Comparison of ENCODE assay signal across 17 cellular contexts in genomic region chr11:116969694-116970093, GRCh38.
DNase-seq lines count a peak whose midpoint lies in the region; ATAC-seq and TF ChIP-seq lines count a peak whose summit lies in the region.
"Had no signal": no experiment of that assay in that cellular context is flagged by ENCODE, and none has a peak within 500 bp of the region (broad histone marks: within the 10 kb centered on the region; RNA-seq: fewer than 3 reads in every experiment).

No MANE protein-coding gene starts in this region.

- WGBS in endodermal cell (ENCODE audit: insufficient coverage in 1 of 2, insufficient read length in 1 of 2), 2 experiments, result 85 to 91% methylated on average over 2 of the region's 2 CpGs

- H3K27ac Mint-ChIP-seq in CD8-positive, alpha-beta memory T cell, result peak overlapping the region; percentile 23 to 86 (median 68)
- peak overlapping the region; percentile 45 for H3K27ac Mint-ChIP-seq in endodermal cell
- peak overlapping the region; percentile 85 for H3K27ac Mint-ChIP-seq in nephron progenitor cell
- H3K27ac Mint-ChIP-seq: CD8-positive, alpha-beta T cell; HFFc6 had no signal

- no peak overlapping the region for H3K4me3 ChIP-seq in CD8-positive, alpha-beta memory T cell (ENCODE audit: low read length)
- no peak overlapping the region for H3K4me3 ChIP-seq in HUES48 (ENCODE audit: low read depth, low read length)
- H3K4me3 ChIP-seq in endodermal cell (ENCODE audit: low read length), result no peak overlapping the region
- H3K4me3 ChIP-seq: BLaER1, SJCRH30 had no signal

- H3K4me1 ChIP-seq in CD8-positive, alpha-beta memory T cell (ENCODE audit: insufficient read depth, low read length), result no peaks in the 10 kb centered on the region
- peaks cover 22% of the 10 kb centered on the region for H3K4me1 ChIP-seq in HUES48 (ENCODE audit: control insufficient read depth, insufficient read depth, low read length)
- peaks cover 3% of the 10 kb centered on the region for H3K4me1 ChIP-seq in endodermal cell (ENCODE audit: control insufficient read depth, insufficient read depth, low read length)
- H3K4me1 ChIP-seq: SJCRH30 had no signal

- no peaks in the 10 kb centered on the region for H3K9me3 ChIP-seq in CD8-positive, alpha-beta memory T cell (ENCODE audit: low read length)
- no peaks in the 10 kb centered on the region for H3K9me3 ChIP-seq in HUES48 (ENCODE audit: control insufficient read depth, insufficient read depth, low read length)
- H3K9me3 ChIP-seq in endodermal cell (ENCODE audit: control insufficient read depth, low read length), result no peaks in the 10 kb centered on the region
- H3K9me3 ChIP-seq: BLaER1, SJCRH30 had no signal

- H3K4me3 Mint-ChIP-seq in CD8-positive, alpha-beta memory T cell, result peak overlapping the region in 1 of 7 donors; percentile 63
- H3K4me3 Mint-ChIP-seq in endodermal cell (no peak overlapping the region), nephron progenitor cell (no peak overlapping the region)
- H3K4me3 Mint-ChIP-seq: CD8-positive, alpha-beta T cell; HFFc6 had no signal

- no peaks in the 10 kb centered on the region for H3K9me3 Mint-ChIP-seq in CD8-positive, alpha-beta memory T cell
- H3K9me3 Mint-ChIP-seq in endodermal cell (no peaks in the 10 kb centered on the region), nephron progenitor cell (no peaks in the 10 kb centered on the region)
- H3K9me3 Mint-ChIP-seq: CD8-positive, alpha-beta T cell; HFFc6 had no signal

- peaks cover 0 to 6% (median 1%) of the 10 kb centered on the region in 3 donors for H3K36me3 Mint-ChIP-seq in CD8-positive, alpha-beta memory T cell
- H3K36me3 Mint-ChIP-seq in endodermal cell (ENCODE audit: low read depth) (peaks cover 2% of the 10 kb centered on the region), nephron progenitor cell (ENCODE audit: low read depth) (peaks cover 4% of the 10 kb centered on the region)

- CTCF ChIA-PET in CD8-positive, alpha-beta memory T cell (lab: Charles Lee), result interaction anchor here (0.8 to 1.3 kb wide), 2 partner anchors 11 to 14 kb away, joined by 3 read pairs; no protein-coding TSS in a partner anchor

- H3K4me1 Mint-ChIP-seq in CD8-positive, alpha-beta memory T cell, result peaks cover 48 to 69% (median 54%) of the 10 kb centered on the region in 3 donors
- peaks cover 30% of the 10 kb centered on the region for H3K4me1 Mint-ChIP-seq in endodermal cell
- no peaks in the 10 kb centered on the region for H3K4me1 Mint-ChIP-seq in nephron progenitor cell

- no peaks in the 10 kb centered on the region for H3K27me3 ChIP-seq in CD8-positive, alpha-beta memory T cell (ENCODE audit: insufficient read depth, low read length, poor library complexity, severe bottlenecking)
- H3K27me3 ChIP-seq in HUES48 (ENCODE audit: control insufficient read depth, insufficient read depth, low read length) (no peaks in the 10 kb centered on the region), endodermal cell (ENCODE audit: control insufficient read depth, insufficient read depth, low read length, poor library complexity, severe bottlenecking) (no peaks in the 10 kb centered on the region)
- H3K27me3 ChIP-seq: BLaER1, SJCRH30 had no signal

- ATAC-seq in GM21529 (IDR thresholded peaks at IDR 0.05; ENCODE audit: unreplicated experiment), result no peak
- ATAC-seq: CD8-positive, alpha-beta T cell had no signal

- H3K36me3 ChIP-seq in CD8-positive, alpha-beta memory T cell (ENCODE audit: insufficient read depth, low read length), result no peaks in the 10 kb centered on the region
- no peaks in the 10 kb centered on the region for H3K36me3 ChIP-seq in HUES48 (ENCODE audit: control insufficient read depth, insufficient read depth, low read length)
- no peaks in the 10 kb centered on the region for H3K36me3 ChIP-seq in endodermal cell (ENCODE audit: control insufficient read depth, insufficient read depth, low read length)
- H3K36me3 ChIP-seq: BLaER1, SJCRH30 had no signal

- no peak for TF ChIP-seq CTCF in endodermal cell (conservative IDR thresholded peaks at IDR 0.05)
- TF ChIP-seq CTCF in nephron progenitor cell (IDR thresholded peaks at IDR 0.05), result no peak

- no peaks in the 10 kb centered on the region for H3K27me3 Mint-ChIP-seq in CD8-positive, alpha-beta memory T cell
- H3K27me3 Mint-ChIP-seq in endodermal cell (ENCODE audit: insufficient read depth) (no peaks in the 10 kb centered on the region), nephron progenitor cell (ENCODE audit: low read depth, poor library complexity) (no peaks in the 10 kb centered on the region)

- no peak overlapping the region for H3K9ac ChIP-seq in HUES48 (ENCODE audit: low read depth, low read length)
- no peak overlapping the region for H3K9ac ChIP-seq in endodermal cell (ENCODE audit: extremely low read depth, low read length, poor library complexity, severe bottlenecking)
- H3K9ac ChIP-seq: BLaER1 had no signal

- POLR2A ChIA-PET in CD8-positive, alpha-beta memory T cell (lab: Charles Lee), result no interaction called here

- DNase-seq in CD8-positive, alpha-beta memory T cell, result no peak
- DNase-seq in endodermal cell (no peak), nephron progenitor cell (no peak), Kasumi-1 (lab: John Stamatoyannopoulos, UW) (no peak)
- no peak for DNase-seq in activated CD4-positive, alpha-beta T cell treated with anti-CD3 and anti-CD28 coated beads, Interleukin-2, amount 50 U/mL, for 1 hour
- DNase-seq: CD8-positive, alpha-beta T cell; DMS79; HFFc6; NCI-H1048; NCI-H1436; NCI-H1930; NCI-H226; NCI-H524; SJCRH30 had no signal

- no peak overlapping the region for H3K27ac ChIP-seq in CD8-positive, alpha-beta memory T cell (ENCODE audit: low read depth, low read length)
- H3K27ac ChIP-seq in HUES48 (ENCODE audit: low read depth, low read length), result peak overlapping the region; percentile 12
- no peak overlapping the region for H3K27ac ChIP-seq in endodermal cell (ENCODE audit: low read depth, low read length)
- H3K27ac ChIP-seq: BLaER1, SJCRH30 had no signal
